Comparison of ENCODE assay signal across 12 cellular contexts in the genomic region with DNA sequence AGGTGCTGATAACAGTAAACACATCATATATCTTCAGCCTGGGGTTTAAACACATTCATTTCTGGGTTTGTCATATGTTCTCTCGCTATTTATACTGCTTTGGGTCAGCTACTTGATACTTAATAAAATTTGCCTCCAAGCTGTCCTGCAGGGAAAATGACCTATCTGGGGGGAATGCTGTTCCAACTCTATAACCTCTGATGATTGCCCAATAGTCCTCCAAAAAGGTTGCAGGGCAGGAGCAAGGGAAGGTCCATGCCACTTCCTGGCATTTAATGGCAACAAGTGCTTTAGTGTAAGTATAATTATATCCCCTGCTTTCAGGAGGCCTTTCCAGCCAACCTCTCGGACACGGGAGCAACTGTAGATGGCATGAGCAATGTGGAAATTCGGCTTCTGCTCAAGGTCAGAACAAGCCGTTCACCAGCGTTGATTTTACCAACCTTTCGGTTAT.
DNase-seq lines count a peak whose midpoint lies in the region; ATAC-seq, FAIRE-seq and TF ChIP-seq lines count a peak whose summit lies in the region.
"Had no signal": no experiment of that assay in that cellular context is flagged by ENCODE, and none has a peak within 500 bp of the region (broad histone marks: within the 10 kb centered on the region; RNA-seq: fewer than 3 reads in every experiment).

No MANE protein-coding gene starts in this region.

- no peak for TF ChIP-seq POLR2A in spleen (IDR thresholded peaks at IDR 0.05)

- TF ChIP-seq RAD21 in liver (IDR thresholded peaks at IDR 0.05) = no peak

- TF ChIP-seq CTCF in HL-60 (IDR thresholded peaks at IDR 0.05; ENCODE audit: insufficient read depth, low read length) (no peak), liver (IDR thresholded peaks at IDR 0.05; ENCODE audit: low read depth, low read length, missing input control) (no peak), spleen (IDR thresholded peaks at IDR 0.05 in 8 of 11, conservative IDR thresholded peaks at IDR 0.05 in 3 of 11) (no peak)

- DNase-seq in HL-60 (ENCODE audit: low read depth in 1 of 2, low spot score in 1 of 2) (no peak), fibroblast of gingiva (ENCODE audit: low read depth) (peak; percentile 12), spleen (no peak), HTR-8/SVneo (ENCODE audit: insufficient read length, low spot score) (no peak), islet precursor cell (no peak)
- no peak for DNase-seq in stimulated activated CD4-positive, alpha-beta T cell treated with anti-CD3 and anti-CD28 coated beads, Interleukin-4, amount 100 ng/mL, for 4 hours
- DNase-seq: activated CD8-positive, alpha-beta T cell treated with anti-CD3 and anti-CD28 coated beads, Interleukin-2, amount 10 ng/mL, durations not matched to agents 7 days and 5 days; activated effector memory CD4-positive, alpha-beta T cell treated with anti-CD3 and anti-CD28 coated beads, Interleukin-2, amount 50 U/mL, for 16 hours; GOT3; stimulated activated CD4-positive, alpha-beta T cell treated with anti-CD3 and anti-CD28 coated beads, Interleukin-4, amount 100 ng/mL, for 1 hour had no signal

- FAIRE-seq in HTR-8/SVneo (lab: Jason Lieb, UNC) = no peak

- intact Hi-C loops in spleen (cut with DNase I; ENCODE audit: low total_unique reads) = no loop called here

- H3K27ac ChIP-seq in HL-60 (replicated peaks) (peak overlapping the region; percentile 50), liver (ENCODE audit: low read depth in 1 of 2, low read length in 2 of 2) (peak overlapping the region; percentile 86 to 96), spleen (peak overlapping the region in 5 of 8 donors; percentile 52 to 84 (median 62))

- H3K9me3 ChIP-seq in liver (ENCODE audit: control insufficient read depth in 4 of 4, low read length in 3 of 4) (no peaks in the 10 kb centered on the region), spleen (no peaks in the 10 kb centered on the region)

- no peak overlapping the region for H3K4me3 ChIP-seq in HL-60 (replicated peaks; ENCODE audit: insufficient read depth, low read length)
- peak overlapping the region in 1 of 3 donors; percentile 26 for H3K4me3 ChIP-seq in liver (ENCODE audit: low read depth in 1 of 3, low read length in 3 of 3)
- no peak overlapping the region for H3K4me3 ChIP-seq in spleen

- ATAC-seq in HG02981 (IDR thresholded peaks at IDR 0.05; ENCODE audit: unreplicated experiment) = no peak
- ATAC-seq: activated CD8-positive, alpha-beta T cell treated with anti-CD3 and anti-CD28 coated beads, Interleukin-2, amount 10 ng/mL, durations not matched to agents 7 days and 5 days had no signal

- 46% methylated on average over 7 of the region's 7 CpGs for WGBS in liver
- 88 to 97% (median 91%) methylated on average over 7 of the region's 7 CpGs for WGBS in spleen, 5 donors

- peaks cover 8 to 38% (median 25%) of the 10 kb centered on the region in 4 donors for H3K4me1 ChIP-seq in liver (ENCODE audit: control insufficient read depth in 4 of 4, insufficient read depth in 4 of 4, low read length in 3 of 4)
- H3K4me1 ChIP-seq in spleen = peaks cover 0 to 43% (median 7%) of the 10 kb centered on the region in 6 donors

- H3K27me3 ChIP-seq in HL-60 (ENCODE audit: insufficient read depth, poor library complexity, severe bottlenecking) (no peaks in the 10 kb centered on the region), liver (ENCODE audit: control insufficient read depth in 4 of 4, insufficient read depth in 4 of 4, low read length in 3 of 4) (no peaks in the 10 kb centered on the region), spleen (replicated peaks in 1 of 7) (no peaks in the 10 kb centered on the region)

- H3K9ac ChIP-seq in liver (ENCODE audit: low read depth in 1 of 2, low read length in 2 of 2) = no peak overlapping the region

- H3K36me3 ChIP-seq in liver (ENCODE audit: control insufficient read depth in 4 of 4, insufficient read depth in 3 of 4, low read depth in 1 of 4, low read length in 3 of 4) (no peaks in the 10 kb centered on the region), spleen (no peaks in the 10 kb centered on the region)

TF ChIP-seq in liver, 16 proteins besides CTCF, POLR2A, EP300 and RAD21:
- TF ChIP-seq YY1 (IDR thresholded peaks at IDR 0.05) (no peak), HNF4A (conservative IDR thresholded peaks at IDR 0.05) (peak in 1 of 2 donors; percentile 38), FOXA1 (IDR thresholded peaks at IDR 0.05) (no peak), RXRA (IDR thresholded peaks at IDR 0.05) (peak in 1 of 2 donors; percentile 37), FOXA2 (IDR thresholded peaks at IDR 0.05) (peak; percentile 0)
